In the genomic region with DNA sequence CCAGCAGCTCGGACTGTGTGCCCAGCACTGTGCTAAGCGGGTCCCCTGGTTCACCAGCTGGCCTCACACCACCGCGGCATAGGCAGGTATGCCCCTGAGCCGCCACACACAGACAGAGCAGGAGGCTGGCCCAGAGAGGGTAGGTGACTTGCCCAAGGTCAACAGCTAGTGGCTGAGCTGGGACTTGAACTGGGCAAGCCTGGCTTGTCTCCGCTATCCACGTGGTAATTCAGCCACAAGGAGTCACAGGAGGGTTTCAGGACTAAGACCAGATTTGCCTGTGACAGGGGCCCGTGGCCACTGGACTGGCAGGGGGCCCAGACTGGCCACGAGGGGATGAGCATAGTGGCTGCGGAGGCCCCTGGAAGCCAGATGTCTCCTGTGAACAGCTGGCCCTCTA, we compare ENCODE assay signal across 2 cellular contexts.
TF ChIP-seq lines count a peak whose summit lies in the region.

No MANE protein-coding gene starts in this region.

TF ChIP-seq in GM12891, 5 proteins besides CTCF, POLR2A, EP300 and RAD21:
- TF ChIP-seq TAF1 (IDR thresholded peaks at IDR 0.05; ENCODE audit: low read depth, low read length) (no peak), SPI1 (IDR thresholded peaks at IDR 0.05; ENCODE audit: low read depth, low read length) (no peak), PAX5 (IDR thresholded peaks at IDR 0.05; ENCODE audit: insufficient read depth, low read length, severe bottlenecking) (no peak), POU2F2 (IDR thresholded peaks at IDR 0.05; ENCODE audit: low read depth, low read length) (no peak), POLR2AphosphoS5 (IDR thresholded peaks at IDR 0.05; ENCODE audit: low read depth, low read length) (no peak)

TF ChIP-seq in HepG2, 621 proteins besides CTCF, POLR2A, EP300 and RAD21:
- TF ChIP-seq ZNF556 (CRISPR knock-in tag; IDR thresholded peaks at IDR 0.05; ENCODE audit: borderline replicate concordance), result no peak
- no peak for TF ChIP-seq ZNF772 (CRISPR knock-in tag; IDR thresholded peaks at IDR 0.05)
- TF ChIP-seq ZNF484 (CRISPR knock-in tag; IDR thresholded peaks at IDR 0.05; ENCODE audit: borderline replicate concordance, low read depth), result no peak
- no peak for TF ChIP-seq ZKSCAN1 (IDR thresholded peaks at IDR 0.05; ENCODE audit: low read length)
- no peak for TF ChIP-seq ZBTB40 (IDR thresholded peaks at IDR 0.05)
- TF ChIP-seq ZBTB40 (CRISPR knock-in tag; IDR thresholded peaks at IDR 0.05), result no peak
- TF ChIP-seq CBX2 (IDR thresholded peaks at IDR 0.05; ENCODE audit: low read depth, low read length), result no peak
- no peak for TF ChIP-seq CBX2 (CRISPR knock-in tag; IDR thresholded peaks at IDR 0.05; ENCODE audit: low read depth)
- TF ChIP-seq E2F1 (CRISPR knock-in tag; IDR thresholded peaks at IDR 0.05), result no peak
- no peak for TF ChIP-seq KDM2A (CRISPR knock-in tag; IDR thresholded peaks at IDR 0.05; ENCODE audit: borderline replicate concordance, low read depth)
- TF ChIP-seq, protein P1, sequence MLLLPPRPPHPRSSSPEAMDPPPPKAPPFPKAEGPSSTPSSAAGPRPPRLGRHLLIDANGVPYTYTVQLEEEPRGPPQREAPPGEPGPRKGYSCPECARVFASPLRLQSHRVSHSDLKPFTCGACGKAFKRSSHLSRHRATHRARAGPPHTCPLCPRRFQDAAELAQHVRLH (CRISPR knock-in tag; IDR thresholded peaks at IDR 0.05; ENCODE audit: borderline replicate concordance, low read depth), result no peak
- TF ChIP-seq FOXA3 (CRISPR knock-in tag; IDR thresholded peaks at IDR 0.05), result no peak
- TF ChIP-seq REPIN1 (CRISPR knock-in tag; IDR thresholded peaks at IDR 0.05; ENCODE audit: borderline replicate concordance, low read depth), result peak; percentile 53; the same call in 1 of the 2 replicates
- TF ChIP-seq MIXL1 (CRISPR knock-in tag; IDR thresholded peaks at IDR 0.05), result no peak
- peak; percentile 95 for TF ChIP-seq ZNF768 (CRISPR knock-in tag; IDR thresholded peaks at IDR 0.05)
- 0 out of 2 replicates have a peak, but pooled peaks have one; percentile 33 for TF ChIP-seq ZBTB33 (CRISPR knock-in tag; IDR thresholded peaks at IDR 0.05)
- TF ChIP-seq ZMYM3 (CRISPR knock-in tag; IDR thresholded peaks at IDR 0.05), result 0 out of 2 replicates have a peak, but pooled peaks have one; percentile 22
